1 cellular context compared by ENCODE assay signal in the genomic region with DNA sequence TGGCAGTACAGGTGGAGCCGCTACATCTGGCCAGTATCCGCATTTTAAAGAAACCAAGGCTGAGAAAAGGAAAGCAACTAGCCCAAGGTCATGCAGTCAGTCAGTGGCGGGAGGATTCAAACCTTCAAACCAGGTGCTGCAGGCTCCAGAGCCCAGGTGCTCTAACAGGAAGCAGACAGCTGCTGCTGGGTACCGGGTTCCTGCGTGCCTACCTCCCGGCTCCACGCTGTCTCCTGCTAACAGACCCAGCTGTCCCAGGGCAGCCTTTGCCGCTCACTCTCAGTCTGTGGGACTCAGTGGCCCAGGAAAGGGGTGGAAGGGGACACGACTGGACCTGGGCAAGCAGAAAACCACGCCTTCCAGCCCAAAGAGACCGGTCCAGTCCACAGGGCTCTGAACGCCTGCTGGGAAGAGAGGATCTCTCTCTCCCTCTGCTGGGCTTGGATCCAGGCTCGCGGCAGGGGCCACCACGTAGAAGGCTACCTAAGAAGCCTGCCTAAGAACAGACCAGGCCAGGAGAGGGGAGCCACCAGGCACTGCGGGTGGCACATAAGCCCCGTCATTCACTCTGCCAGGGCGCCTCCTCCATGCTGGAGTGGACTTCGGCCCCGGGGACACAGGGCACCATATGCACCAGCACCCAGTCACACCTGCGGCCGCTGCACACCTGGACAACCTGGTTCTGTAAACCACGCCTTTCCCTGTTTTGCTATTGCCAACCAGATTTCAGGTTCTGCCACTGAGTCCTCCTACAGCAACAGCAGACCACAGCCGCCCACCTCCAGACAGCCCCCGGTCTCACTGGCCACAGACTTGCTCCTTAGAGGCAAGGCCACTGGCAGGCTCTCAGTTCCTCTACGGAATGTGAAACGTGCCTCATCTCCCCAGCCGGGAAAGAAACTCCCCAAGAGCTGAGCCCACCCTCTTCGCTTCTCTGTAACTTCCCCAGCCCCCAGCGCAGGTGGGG.
TF ChIP-seq lines count a peak whose summit lies in the region.

No MANE protein-coding gene starts in this region.

TF ChIP-seq in H1, 55 proteins besides CTCF, POLR2A, EP300 and RAD21:
- TF ChIP-seq ASH2L (IDR thresholded peaks at IDR 0.05; ENCODE audit: low read length) (no peak), BACH1 (IDR thresholded peaks at IDR 0.05; ENCODE audit: low read length) (no peak), YY1 (IDR thresholded peaks at IDR 0.05; ENCODE audit: low read depth, low read length) (no peak), TAF7 (optimal IDR thresholded peaks at IDR 0.05; ENCODE audit: borderline replicate concordance, low read depth, low read length) (no peak), POLR2AphosphoS5 (IDR thresholded peaks at IDR 0.05; ENCODE audit: low read depth, low read length) (peak; percentile 17)
